Comparison of ENCODE assay signal across 10 cellular contexts in genomic region chr15:85008474-85009260, GRCh38. TPM values are rescaled to one million over a fixed set of nuclear protein-coding genes. Genes with fewer than 3 reads are reported as not detected.
DNase-seq lines count a peak whose midpoint lies in the region; ATAC-seq and TF ChIP-seq lines count a peak whose summit lies in the region.
"Had no signal": no experiment of that assay in that cellular context is flagged by ENCODE, and none has a peak within 500 bp of the region (broad histone marks: within the 10 kb centered on the region; RNA-seq: fewer than 3 reads in every experiment).

No MANE protein-coding gene starts in this region.

- ATAC-seq in GM21529 (IDR thresholded peaks at IDR 0.05; ENCODE audit: unreplicated experiment) = no peak

- intact Hi-C loops in OCI-LY7 (cut with micrococcal nuclease; ENCODE audit: unreplicated experiment) = no loop called here

- no peaks in the 10 kb centered on the region for H3K9me2 ChIP-seq in OCI-LY7 (ENCODE audit: insufficient read depth, low read length)

- H4K20me1 ChIP-seq in OCI-LY7 (ENCODE audit: insufficient read depth, low read length) = no peaks in the 10 kb centered on the region

- H2AFZ ChIP-seq in OCI-LY7 (ENCODE audit: low read length) = peak overlapping the region; percentile 10; the same call in 1 of the 2 replicates

- H3K9me3 ChIP-seq in OCI-LY7 (ENCODE audit: low read length) (no peaks in the 10 kb centered on the region), iPS-15b (ENCODE audit: control insufficient read depth, insufficient read depth, low read length) (no peaks in the 10 kb centered on the region)

- BruUV-seq in OCI-LY7 (replicated peaks; lab: Mats Ljungman, UMichigan) = no TSS peak

- H3K36me3 ChIP-seq in OCI-LY7 (ENCODE audit: insufficient read depth, low read length) = no peaks in the 10 kb centered on the region
- no peaks in the 10 kb centered on the region for H3K36me3 ChIP-seq in iPS-15b (ENCODE audit: control insufficient read depth, insufficient read depth, low read length)

- DNase-seq in SIG-M5 treated with dmso at 0.1 percent for 504 hours (lab: John Stamatoyannopoulos, UW; ENCODE audit: unreplicated experiment) (peak; percentile 18), SIG-M5 (lab: John Stamatoyannopoulos, UW) (no peak), OCI-LY7 (ENCODE audit: low spot score) (peak; percentile 39), substantia nigra (lab: John Stamatoyannopoulos, UW) (no peak), NCI-H226 (no peak), NCI-H1092 treated with DMSO at 0.1 percent for 48 hours (lab: John Stamatoyannopoulos, UW) (no peak)
- DNase-seq: ACHN, amniotic stem cell had no signal

- peak overlapping the region; percentile 50 for H3K4me2 ChIP-seq in OCI-LY7 (ENCODE audit: low read length)

- CTCF ChIA-PET in OCI-LY7 (lab: Charles Lee; ENCODE audit: unreplicated experiment) = no interaction called here

- H3K4me1 ChIP-seq in OCI-LY7 (ENCODE audit: insufficient read depth, low read length, poor library complexity, severe bottlenecking) (peaks cover 48% of the 10 kb centered on the region), iPS-15b (ENCODE audit: control insufficient read depth, insufficient read depth, low read length) (peaks cover 2% of the 10 kb centered on the region)

- no peaks in the 10 kb centered on the region for H3K27me3 ChIP-seq in iPS-15b (ENCODE audit: control insufficient read depth, insufficient read depth, low read length)

- H3K4me3 ChIP-seq in OCI-LY7 (ENCODE audit: low read depth, low read length, poor library complexity, severe bottlenecking) (peak overlapping the region; percentile 11), iPS-15b (ENCODE audit: low read depth, low read length) (no peak overlapping the region)

- peak overlapping the region; percentile 42 for H3K27ac ChIP-seq in OCI-LY7 (ENCODE audit: low read depth, low read length, poor library complexity, severe bottlenecking)
- peak overlapping the region; percentile 33 for H3K27ac ChIP-seq in substantia nigra (ENCODE audit: low read depth, low read length, poor library complexity, severe bottlenecking)

- TF ChIP-seq CTCF in OCI-LY7 (conservative IDR thresholded peaks at IDR 0.05; ENCODE audit: low read length) = no peak

- POLR2A ChIA-PET in OCI-LY7 (lab: Charles Lee) = interaction anchor here (0.6 to 0.7 kb wide), 2 partner anchors 12 to 17 kb away, joined by 3 to 5 read pairs; no protein-coding TSS in a partner anchor

- peaks cover 25% of the 10 kb centered on the region; the same call in 1 of the 2 replicates for H3K79me2 ChIP-seq in OCI-LY7 (ENCODE audit: insufficient read depth, low read depth, low read length)

- peak overlapping the region; percentile 1 for H3K9ac ChIP-seq in iPS-15b (ENCODE audit: low read depth, low read length)

RNA-seq across cellular contexts. Expression of gene PDE8A, which starts 27.0 kb away (rescaled TPM):
- 17.3 and 28.3 TPM in 2 replicates for total RNA-seq in OCI-LY7 (2014; rRNA removed; shearing (Covaris generic))
- 29.6 and 32.3 TPM in 2 replicates for total RNA-seq in OCI-LY7 (2022)

Comparison
In these comparisons a context has a peak if more than half of its experiments do, and no peak if none do; other contexts are left out.
1. DNase-seq: peak in SIG-M5 treated with dmso at 0.1 percent for 504 hours (single experiment) and OCI-LY7 (single experiment); none in SIG-M5 (single experiment), substantia nigra (0 of 49), NCI-H226 (single experiment) and NCI-H1092 treated with DMSO at 0.1 percent for 48 hours (single experiment).